15 cellular contexts compared by ENCODE assay signal in the genomic region with DNA sequence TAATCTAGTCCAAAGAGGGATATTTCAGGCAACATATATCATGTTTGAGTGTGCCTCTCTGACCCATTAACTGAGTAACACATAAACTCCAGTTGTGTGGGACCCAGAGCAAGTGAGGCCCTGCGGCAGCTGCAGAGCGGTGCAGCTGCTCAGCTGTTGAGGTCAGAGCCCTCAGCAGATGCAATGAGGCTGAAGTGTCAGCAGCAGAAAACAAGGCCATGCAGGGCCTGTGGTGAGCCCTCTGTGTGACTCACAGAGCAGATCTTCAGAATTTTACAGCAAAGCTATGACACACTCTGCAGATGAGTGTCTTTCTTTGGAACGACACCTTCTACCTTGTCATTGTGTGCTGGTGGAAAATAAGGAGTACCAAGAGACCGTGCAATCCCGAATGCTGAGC.
DNase-seq lines count a peak whose midpoint lies in the region; ATAC-seq, FAIRE-seq and TF ChIP-seq lines count a peak whose summit lies in the region.
"Had no signal": no experiment of that assay in that cellular context is flagged by ENCODE, and none has a peak within 500 bp of the region (broad histone marks: within the 10 kb centered on the region; RNA-seq: fewer than 3 reads in every experiment).

No MANE protein-coding gene starts in this region.

- no peaks in the 10 kb centered on the region for H3K36me3 Mint-ChIP-seq in astrocyte (ENCODE audit: low read depth, unreplicated experiment)
- H3K36me3 Mint-ChIP-seq: activated naive CD8-positive, alpha-beta T cell treated with anti-CD3 and anti-CD28 coated beads, Interleukin-2, amount 10 ng/mL, durations not matched to agents 7 days and 5 days had no signal

- TF ChIP-seq CTCF in AG04450 (IDR thresholded peaks at IDR 0.05; ENCODE audit: low read depth, low read length) (no peak), astrocyte (IDR thresholded peaks at IDR 0.05; ENCODE audit: insufficient read depth, low read depth, low read length) (no peak)

- no peak for FAIRE-seq in astrocyte (lab: Jason Lieb, UNC)

- no peak overlapping the region for H3K4me3 Mint-ChIP-seq in astrocyte (ENCODE audit: unreplicated experiment)
- H3K4me3 Mint-ChIP-seq: activated naive CD8-positive, alpha-beta T cell treated with anti-CD3 and anti-CD28 coated beads, Interleukin-2, amount 10 ng/mL, durations not matched to agents 7 days and 5 days; T-helper 17 cell had no signal

- H3K4me3 ChIP-seq in AG04450 (ENCODE audit: low read depth, low read length) = no peak overlapping the region
- no peak overlapping the region for H3K4me3 ChIP-seq in astrocyte (ENCODE audit: insufficient read depth, low read depth, low read length)
- H3K4me3 ChIP-seq: colonic mucosa, smooth muscle cell had no signal

- H3K36me3 ChIP-seq in astrocyte (ENCODE audit: insufficient read depth, low read length) = no peaks in the 10 kb centered on the region
- H3K36me3 ChIP-seq: colonic mucosa had no signal

- no peak overlapping the region for H3K27ac Mint-ChIP-seq in astrocyte (ENCODE audit: unreplicated experiment)
- H3K27ac Mint-ChIP-seq: activated naive CD8-positive, alpha-beta T cell treated with anti-CD3 and anti-CD28 coated beads, Interleukin-2, amount 10 ng/mL, durations not matched to agents 7 days and 5 days; T-helper 17 cell had no signal

- H3K27me3 ChIP-seq in AG04450 (ENCODE audit: control insufficient read depth, insufficient read depth, low read length) (no peaks in the 10 kb centered on the region), astrocyte (ENCODE audit: insufficient read depth, low read length) (no peaks in the 10 kb centered on the region)
- H3K27me3 ChIP-seq: colonic mucosa had no signal

- POLR2A ChIA-PET in AG04450 (lab: Yijun Ruan, JAX) = no interaction called here

- H3K27me3 Mint-ChIP-seq in astrocyte (ENCODE audit: low read depth, unreplicated experiment) = no peaks in the 10 kb centered on the region
- H3K27me3 Mint-ChIP-seq: activated naive CD8-positive, alpha-beta T cell treated with anti-CD3 and anti-CD28 coated beads, Interleukin-2, amount 10 ng/mL, durations not matched to agents 7 days and 5 days; T-helper 17 cell had no signal

- no peaks in the 10 kb centered on the region for H3K79me2 ChIP-seq in astrocyte (ENCODE audit: insufficient read depth, low read length)

- H3K9ac ChIP-seq in astrocyte (ENCODE audit: low read length) = no peak overlapping the region

- H3K27ac ChIP-seq in AG04450 (ENCODE audit: low read depth, low read length) (no peak overlapping the region), astrocyte (ENCODE audit: low read depth, low read length) (no peak overlapping the region)
- H3K27ac ChIP-seq: colonic mucosa, RWPE1 had no signal

- CTCF ChIA-PET in AG04450 (lab: Charles Lee) = no interaction called here

- H3K9me3 ChIP-seq in AG04450 (ENCODE audit: control insufficient read depth, insufficient read depth, low read length) (peaks cover 8% of the 10 kb centered on the region), astrocyte (ENCODE audit: insufficient read depth, low read depth, low read length) (no peaks in the 10 kb centered on the region)
- H3K9me3 ChIP-seq: colonic mucosa had no signal

- H2AFZ ChIP-seq in astrocyte (ENCODE audit: low read depth, low read length) = peak overlapping the region; percentile 9

- no peaks in the 10 kb centered on the region for H3K4me1 ChIP-seq in astrocyte (ENCODE audit: insufficient read depth, low read length)
- H3K4me1 ChIP-seq: colonic mucosa had no signal

- no peaks in the 10 kb centered on the region for H4K20me1 ChIP-seq in astrocyte (ENCODE audit: insufficient read depth, low read length)

- peaks cover 4% of the 10 kb centered on the region for H3K9me3 Mint-ChIP-seq in astrocyte (ENCODE audit: unreplicated experiment)

- ATAC-seq in GM21381 (IDR thresholded peaks at IDR 0.05; ENCODE audit: unreplicated experiment) = no peak
- ATAC-seq: T-helper 17 cell had no signal

- H3K4me2 ChIP-seq in astrocyte (ENCODE audit: low read length) = peak overlapping the region; percentile 23
- H3K4me2 ChIP-seq: smooth muscle cell had no signal

- H3K4me1 Mint-ChIP-seq in astrocyte (ENCODE audit: low read depth, unreplicated experiment) = no peaks in the 10 kb centered on the region
- H3K4me1 Mint-ChIP-seq: activated naive CD8-positive, alpha-beta T cell treated with anti-CD3 and anti-CD28 coated beads, Interleukin-2, amount 10 ng/mL, durations not matched to agents 7 days and 5 days; T-helper 17 cell had no signal

- peak; percentile 15 for DNase-seq in AG04450 (ENCODE audit: low read depth, low spot score)
- DNase-seq in Kasumi-1 (lab: John Stamatoyannopoulos, UW) = peak; percentile 5 to 35
- DNase-seq in astrocyte (ENCODE audit: low read depth) = peak; percentile 65
- peak; percentile 68 for DNase-seq in islet precursor cell
- no peak for DNase-seq in KG1 (lab: John Stamatoyannopoulos, UW)
- no peak for DNase-seq in pons (ENCODE audit: low spot score)
- DNase-seq in activated CD4-positive, alpha-beta T cell treated with anti-CD3 and anti-CD28 coated beads, Interleukin-2, amount 50 U/mL, for 48 hours = no peak
- DNase-seq: activated naive CD8-positive, alpha-beta T cell treated with anti-CD3 and anti-CD28 coated beads, Interleukin-2, amount 10 ng/mL, durations not matched to agents 7 days and 5 days; activated T-cell treated with anti-CD3 and anti-CD28 coated beads, Interleukin-2, amount 50 U/mL, for 1 hour; colonic mucosa; occipital lobe; T-helper 17 cell had no signal

Comparison
In these comparisons a context has a peak if more than half of its experiments do, and no peak if none do; other contexts are left out.
1. DNase-seq: peak in AG04450 (single experiment), Kasumi-1 (2 of 2), astrocyte (single experiment) and islet precursor cell (single experiment); none in KG1 (single experiment), pons (single experiment) and activated CD4-positive, alpha-beta T cell treated with anti-CD3 and anti-CD28 coated beads, Interleukin-2, amount 50 U/mL, for 48 hours (0 of 2).